Comparison of ENCODE assay signal across 12 cellular contexts in genomic region chr6:126182650-126183311, GRCh38.
DNase-seq lines count a peak whose midpoint lies in the region; ATAC-seq and TF ChIP-seq lines count a peak whose summit lies in the region.
"Had no signal": no experiment of that assay in that cellular context is flagged by ENCODE, and none has a peak within 500 bp of the region (broad histone marks: within the 10 kb centered on the region; RNA-seq: fewer than 3 reads in every experiment).

No MANE protein-coding gene starts in this region.

- H3K4me3 ChIP-seq in RWPE2 (ENCODE audit: severe bottlenecking): no peak overlapping the region
- no peak overlapping the region for H3K4me3 ChIP-seq in BE2C (ENCODE audit: low read depth, low read length)
- H3K4me3 ChIP-seq: suprapubic skin had no signal

- H3K27me3 ChIP-seq in RWPE2 (ENCODE audit: insufficient read depth, poor library complexity, severe bottlenecking) (no peaks in the 10 kb centered on the region), BE2C (no peaks in the 10 kb centered on the region)
- H3K27me3 ChIP-seq: suprapubic skin had no signal

- H3K36me3 Mint-ChIP-seq in activated naive CD4-positive, alpha-beta T cell treated with anti-CD3 and anti-CD28 coated beads, Interleukin-2, amount 50 U/mL, for 72 hours: peaks cover 0 to 17% of the 10 kb centered on the region in 2 donors

- H3K4me1 ChIP-seq in RWPE2 (ENCODE audit: insufficient read depth, poor library complexity, severe bottlenecking): peaks cover 26% of the 10 kb centered on the region
- no peaks in the 10 kb centered on the region for H3K4me1 ChIP-seq in BE2C
- H3K4me1 ChIP-seq: suprapubic skin had no signal

- no peak overlapping the region for H3K27ac ChIP-seq in RWPE2 (ENCODE audit: poor library complexity, severe bottlenecking)
- H3K27ac ChIP-seq: suprapubic skin had no signal

- DNase-seq in activated naive CD4-positive, alpha-beta T cell treated with anti-CD3 and anti-CD28 coated beads, Interleukin-2, amount 50 U/mL, for 72 hours (ENCODE audit: low spot score in 2 of 2): no peak
- no peak for DNase-seq in activated naive CD4-positive, alpha-beta T cell treated with Interleukin-2 at 50 U/mL for 16 hours
- no peak for DNase-seq in RWPE2 (ENCODE audit: low spot score)
- DNase-seq in glomerular visceral epithelial cell (ENCODE audit: extremely low spot score): peak; percentile 8
- no peak for DNase-seq in effector CD8-positive, alpha-beta T cell (lab: John Stamatoyannopoulos, UW)
- DNase-seq in islet precursor cell: no peak
- DNase-seq in DMS53 (lab: John Stamatoyannopoulos, UW): no peak
- no peak for DNase-seq in BE2C
- DNase-seq: activated naive CD4-positive, alpha-beta T cell treated with anti-CD3 and anti-CD28 coated beads, Interleukin-2, amount 50 U/mL, for 16 hours; OCI-M1 had no signal

- H3K9me3 ChIP-seq in RWPE2 (ENCODE audit: severe bottlenecking) (no peaks in the 10 kb centered on the region), BE2C (no peaks in the 10 kb centered on the region)
- H3K9me3 ChIP-seq: suprapubic skin had no signal

- ATAC-seq in activated naive CD4-positive, alpha-beta T cell treated with anti-CD3 and anti-CD28 coated beads, Interleukin-2, amount 50 U/mL, for 72 hours: peak; percentile 10 to 17
- ATAC-seq in RWPE2 (ENCODE audit: low read depth): peak; percentile 61

- no peak for TF ChIP-seq CTCF in RWPE2 (IDR thresholded peaks at IDR 0.05; ENCODE audit: poor library complexity, severe bottlenecking)
- TF ChIP-seq CTCF in BE2C (IDR thresholded peaks at IDR 0.05; ENCODE audit: low read depth, low read length): no peak

- H3K9me3 Mint-ChIP-seq in activated naive CD4-positive, alpha-beta T cell treated with anti-CD3 and anti-CD28 coated beads, Interleukin-2, amount 50 U/mL, for 72 hours: no peaks in the 10 kb centered on the region

- no peaks in the 10 kb centered on the region for H3K36me3 ChIP-seq in RWPE2 (ENCODE audit: low read depth)
- no peaks in the 10 kb centered on the region for H3K36me3 ChIP-seq in BE2C
- H3K36me3 ChIP-seq: suprapubic skin had no signal

- no peak overlapping the region for H3K27ac Mint-ChIP-seq in activated naive CD4-positive, alpha-beta T cell treated with anti-CD3 and anti-CD28 coated beads, Interleukin-2, amount 50 U/mL, for 72 hours
- H3K27ac Mint-ChIP-seq: IgD-negative memory B cell had no signal
